In genomic region chr20:62778601-62779416, GRCh38 we compare ENCODE assay signal across 2 cellular contexts.
TF ChIP-seq lines count a peak whose summit lies in the region.

No MANE protein-coding gene starts in this region.

TF ChIP-seq in HepG2, 621 proteins besides CTCF, POLR2A, EP300 and RAD21 (continues in another document):
- TF ChIP-seq, protein P1, sequence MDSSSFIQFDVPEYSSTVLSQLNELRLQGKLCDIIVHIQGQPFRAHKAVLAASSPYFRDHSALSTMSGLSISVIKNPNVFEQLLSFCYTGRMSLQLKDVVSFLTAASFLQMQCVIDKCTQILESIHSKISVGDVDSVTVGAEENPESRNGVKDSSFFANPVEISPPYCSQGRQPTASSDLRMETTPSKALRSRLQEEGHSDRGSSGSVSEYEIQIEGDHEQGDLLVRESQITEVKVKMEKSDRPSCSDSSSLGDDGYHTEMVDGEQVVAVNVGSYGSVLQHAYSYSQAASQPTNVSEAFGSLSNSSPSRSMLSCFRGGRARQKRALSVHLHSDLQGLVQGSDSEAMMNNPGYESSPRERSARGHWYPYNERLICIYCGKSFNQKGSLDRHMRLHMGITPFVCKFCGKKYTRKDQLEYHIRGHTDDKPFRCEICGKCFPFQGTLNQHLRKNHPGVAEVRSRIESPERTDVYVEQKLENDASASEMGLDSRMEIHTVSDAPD (CRISPR knock-in tag; IDR thresholded peaks at IDR 0.05), result no peak
- 0 out of 2 replicates have a peak, but pooled peaks have one; percentile 33 for TF ChIP-seq TFAP4 (IDR thresholded peaks at IDR 0.05; ENCODE audit: borderline replicate concordance, low read depth)
- no peak for TF ChIP-seq NFE2L1 (CRISPR knock-in tag; IDR thresholded peaks at IDR 0.05; ENCODE audit: borderline replicate concordance)
- TF ChIP-seq NFATC3 (CRISPR knock-in tag; IDR thresholded peaks at IDR 0.05), result no peak
- no peak for TF ChIP-seq ZNF772 (CRISPR knock-in tag; IDR thresholded peaks at IDR 0.05)
- TF ChIP-seq, protein P2, sequence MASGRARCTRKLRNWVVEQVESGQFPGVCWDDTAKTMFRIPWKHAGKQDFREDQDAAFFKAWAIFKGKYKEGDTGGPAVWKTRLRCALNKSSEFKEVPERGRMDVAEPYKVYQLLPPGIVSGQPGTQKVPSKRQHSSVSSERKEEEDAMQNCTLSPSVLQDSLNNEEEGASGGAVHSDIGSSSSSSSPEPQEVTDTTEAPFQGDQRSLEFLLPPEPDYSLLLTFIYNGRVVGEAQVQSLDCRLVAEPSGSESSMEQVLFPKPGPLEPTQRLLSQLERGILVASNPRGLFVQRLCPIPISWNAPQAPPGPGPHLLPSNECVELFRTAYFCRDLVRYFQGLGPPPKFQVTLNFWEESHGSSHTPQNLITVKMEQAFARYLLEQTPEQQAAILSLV (CRISPR knock-in tag; IDR thresholded peaks at IDR 0.05; ENCODE audit: borderline replicate concordance), result peak; percentile 86; the same call in 1 of the 2 replicates
- TF ChIP-seq, protein P3, sequence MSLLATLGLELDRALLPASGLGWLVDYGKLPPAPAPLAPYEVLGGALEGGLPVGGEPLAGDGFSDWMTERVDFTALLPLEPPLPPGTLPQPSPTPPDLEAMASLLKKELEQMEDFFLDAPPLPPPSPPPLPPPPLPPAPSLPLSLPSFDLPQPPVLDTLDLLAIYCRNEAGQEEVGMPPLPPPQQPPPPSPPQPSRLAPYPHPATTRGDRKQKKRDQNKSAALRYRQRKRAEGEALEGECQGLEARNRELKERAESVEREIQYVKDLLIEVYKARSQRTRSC (CRISPR knock-in tag; IDR thresholded peaks at IDR 0.05; ENCODE audit: low read depth), result no peak
- TF ChIP-seq, protein P4, sequence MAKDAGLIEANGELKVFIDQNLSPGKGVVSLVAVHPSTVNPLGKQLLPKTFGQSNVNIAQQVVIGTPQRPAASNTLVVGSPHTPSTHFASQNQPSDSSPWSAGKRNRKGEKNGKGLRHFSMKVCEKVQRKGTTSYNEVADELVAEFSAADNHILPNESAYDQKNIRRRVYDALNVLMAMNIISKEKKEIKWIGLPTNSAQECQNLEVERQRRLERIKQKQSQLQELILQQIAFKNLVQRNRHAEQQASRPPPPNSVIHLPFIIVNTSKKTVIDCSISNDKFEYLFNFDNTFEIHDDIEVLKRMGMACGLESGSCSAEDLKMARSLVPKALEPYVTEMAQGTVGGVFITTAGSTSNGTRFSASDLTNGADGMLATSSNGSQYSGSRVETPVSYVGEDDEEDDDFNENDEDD (CRISPR knock-in tag; IDR thresholded peaks at IDR 0.05; ENCODE audit: borderline replicate concordance), result peak; percentile 61; the same call in 1 of the 2 replicates
- TF ChIP-seq HOXA3 (CRISPR knock-in tag; IDR thresholded peaks at IDR 0.05), result peak; percentile 41; the same call in 1 of the 2 replicates
- no peak for TF ChIP-seq SIX4 (CRISPR knock-in tag; IDR thresholded peaks at IDR 0.05)
- no peak for TF ChIP-seq SIN3B (IDR thresholded peaks at IDR 0.05; ENCODE audit: low read length)
- TF ChIP-seq SNAI1 (CRISPR knock-in tag; IDR thresholded peaks at IDR 0.05; ENCODE audit: borderline replicate concordance), result no peak
- TF ChIP-seq ZNF138 (CRISPR knock-in tag; IDR thresholded peaks at IDR 0.05; ENCODE audit: low read depth), result 0 out of 2 replicates have a peak, but pooled peaks have one; percentile 16
- peak; percentile 55; the same call in 1 of the 2 replicates for TF ChIP-seq ZNF792 (CRISPR knock-in tag; IDR thresholded peaks at IDR 0.05)
- no peak for TF ChIP-seq TEAD3 (CRISPR knock-in tag; optimal IDR thresholded peaks at IDR 0.05; ENCODE audit: borderline replicate concordance)
- TF ChIP-seq KLF15 (CRISPR knock-in tag; IDR thresholded peaks at IDR 0.05; ENCODE audit: borderline replicate concordance), result no peak
- no peak for TF ChIP-seq BRF2 (CRISPR knock-in tag; IDR thresholded peaks at IDR 0.05)
- TF ChIP-seq RFX3 (CRISPR knock-in tag; IDR thresholded peaks at IDR 0.05), result no peak
- no peak for TF ChIP-seq LCORL (IDR thresholded peaks at IDR 0.05)
- no peak for TF ChIP-seq LCORL (CRISPR knock-in tag; IDR thresholded peaks at IDR 0.05)

TF ChIP-seq in HCT116, 20 proteins besides CTCF, POLR2A, EP300 and RAD21:
- TF ChIP-seq ZFX (IDR thresholded peaks at IDR 0.05) (peak; percentile 20; the same call in 1 of the 2 replicates), ZNF274 (IDR thresholded peaks at IDR 0.05; ENCODE audit: low read depth, low read length) (no peak), EGR1 (IDR thresholded peaks at IDR 0.05; ENCODE audit: low read depth) (no peak), ELF1 (IDR thresholded peaks at IDR 0.05; ENCODE audit: borderline replicate concordance, low read depth) (no peak), TCF7L2 (IDR thresholded peaks at IDR 0.05; ENCODE audit: borderline replicate concordance, extremely low read depth, insufficient read depth, insufficient read length) (peak; percentile 89), POLR2AphosphoS5 (IDR thresholded peaks at IDR 0.05; ENCODE audit: low read depth, low read length) (no peak), SIN3A (IDR thresholded peaks at IDR 0.05; ENCODE audit: low read depth) (no peak), MAX (IDR thresholded peaks at IDR 0.05) (no peak; the same call in 1 of the 2 replicates)
- TF ChIP-seq, protein P5, sequence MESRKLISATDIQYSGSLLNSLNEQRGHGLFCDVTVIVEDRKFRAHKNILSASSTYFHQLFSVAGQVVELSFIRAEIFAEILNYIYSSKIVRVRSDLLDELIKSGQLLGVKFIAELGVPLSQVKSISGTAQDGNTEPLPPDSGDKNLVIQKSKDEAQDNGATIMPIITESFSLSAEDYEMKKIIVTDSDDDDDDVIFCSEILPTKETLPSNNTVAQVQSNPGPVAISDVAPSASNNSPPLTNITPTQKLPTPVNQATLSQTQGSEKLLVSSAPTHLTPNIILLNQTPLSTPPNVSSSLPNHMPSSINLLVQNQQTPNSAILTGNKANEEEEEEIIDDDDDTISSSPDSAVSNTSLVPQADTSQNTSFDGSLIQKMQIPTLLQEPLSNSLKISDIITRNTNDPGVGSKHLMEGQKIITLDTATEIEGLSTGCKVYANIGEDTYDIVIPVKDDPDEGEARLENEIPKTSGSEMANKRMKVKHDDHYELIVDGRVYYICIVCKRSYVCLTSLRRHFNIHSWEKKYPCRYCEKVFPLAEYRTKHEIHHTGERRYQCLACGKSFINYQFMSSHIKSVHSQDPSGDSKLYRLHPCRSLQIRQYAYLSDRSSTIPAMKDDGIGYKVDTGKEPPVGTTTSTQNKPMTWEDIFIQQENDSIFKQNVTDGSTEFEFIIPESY (IDR thresholded peaks at IDR 0.05; ENCODE audit: extremely low read depth, insufficient replicate concordance, low read length), result no peak
